8 cellular contexts compared by ENCODE assay signal in genomic region chr3:140898340-140899180, GRCh38. TPM values are rescaled to one million over a fixed set of nuclear protein-coding genes. Genes with fewer than 3 reads are reported as not detected.
DNase-seq lines count a peak whose midpoint lies in the region; ATAC-seq, FAIRE-seq and TF ChIP-seq lines count a peak whose summit lies in the region.

No MANE protein-coding gene starts in this region.

- H3K36me3 ChIP-seq in K562 (ENCODE audit: control insufficient read depth, insufficient read depth, low read length): no peaks in the 10 kb centered on the region

- H3K27me3 ChIP-seq in K562 (ENCODE audit: control insufficient read depth in 2 of 2, insufficient read depth in 2 of 2, low read length in 2 of 2): no peaks in the 10 kb centered on the region; a peak in 1 of 5 replicates

- no peaks in the 10 kb centered on the region for H3K4me1 ChIP-seq in K562 (replicated peaks in 1 of 2; ENCODE audit: control insufficient read depth in 2 of 2, insufficient read depth in 2 of 2, low read length in 2 of 2)

- no peak overlapping the region for H3K27ac ChIP-seq in K562 (ENCODE audit: extremely low read depth, low read depth, low read length)

- H3K9me1 ChIP-seq in K562 (ENCODE audit: control insufficient read depth, insufficient read depth, low read length): no peaks in the 10 kb centered on the region

- H3K4me3 Mint-ChIP-seq in activated CD4-positive, alpha-beta T cell treated with anti-CD3 and anti-CD28 coated beads for 36 hours: no peak overlapping the region

- no peaks in the 10 kb centered on the region for H3K79me2 ChIP-seq in K562 (ENCODE audit: control insufficient read depth, insufficient read depth, low read length)

- peak; percentile 66 for ATAC-seq in activated CD4-positive, alpha-beta T cell treated with anti-CD3 and anti-CD28 coated beads for 36 hours
- ATAC-seq in HG02943 (IDR thresholded peaks at IDR 0.05; ENCODE audit: low read depth, unreplicated experiment): peak; percentile 67
- ATAC-seq in K562: peak; percentile 72

- CTCF ChIA-PET in activated CD4-positive, alpha-beta T cell treated with anti-CD3 and anti-CD28 coated beads for 36 hours (lab: Charles Lee): interaction anchor here (0.5 to 2.2 kb wide), 12 partner anchors 9 to 493 kb away, joined by 3 to 13 read pairs (median 4); no protein-coding TSS in a partner anchor
- CTCF ChIA-PET in K562 (lab: Yijun Ruan, JAX; ENCODE audit: low intra/inter-chr PET ratio): interaction anchor here (1.0 to 1.8 kb wide), 3 partner anchors 11 to 293 kb away, joined by 5 to 19 read pairs (median 8); no protein-coding TSS in a partner anchor

- no peak overlapping the region for H3K9ac ChIP-seq in K562 (ENCODE audit: insufficient read depth in 1 of 2, low read depth in 2 of 2, low read length in 2 of 2)

- H3K27me3 Mint-ChIP-seq in activated CD4-positive, alpha-beta T cell treated with anti-CD3 and anti-CD28 coated beads for 36 hours: peaks cover 11% of the 10 kb centered on the region

- H2AFZ ChIP-seq in K562 (ENCODE audit: low read depth, low read length): no peak overlapping the region

- H3K4me3 ChIP-seq in K562: no peak overlapping the region

- peak; percentile 68 for FAIRE-seq in K562 (lab: Jason Lieb, UNC)

- TF ChIP-seq EP300 in K562 (IDR thresholded peaks at IDR 0.05; ENCODE audit: low read length): no peak

- 0% methylated on average over 3 of the region's 3 CpGs for WGBS in K562 (ENCODE audit: insufficient coverage, low coverage, missing lambda C conversion rate)

- TF ChIP-seq RAD21 in K562 (CRISPR knock-in tag; conservative IDR thresholded peaks at IDR 0.05 in 1 of 2, IDR thresholded peaks at IDR 0.05 in 1 of 2): peak; percentile 63 to 65

- BruUV-seq in K562 (replicated peaks; lab: Mats Ljungman, UMichigan): no TSS peak

- H3K36me3 Mint-ChIP-seq in activated CD4-positive, alpha-beta T cell treated with anti-CD3 and anti-CD28 coated beads for 36 hours (ENCODE audit: low read depth): no peaks in the 10 kb centered on the region

- DNase-seq in activated CD4-positive, alpha-beta T cell treated with anti-CD3 and anti-CD28 coated beads for 36 hours: peak; percentile 11
- DNase-seq in activated CD4-positive, alpha-beta T cell treated with anti-CD3 and anti-CD28 coated beads for 48 hours: no peak
- DNase-seq in NCI-H345 treated with DMSO at 0.1 percent for 48 hours (lab: John Stamatoyannopoulos, UW; ENCODE audit: unreplicated experiment) (peak; percentile 23), K562 (ENCODE audit: extremely low read depth in 1 of 4, low spot score in 3 of 4) (peak; percentile 23 to 48 (median 38)), iris pigment epithelial cell (ENCODE audit: low read depth) (peak; percentile 91), superior temporal gyrus (ENCODE audit: extremely low spot score) (peak; percentile 82)
- DNase-seq in stimulated activated CD4-positive, alpha-beta T cell treated with anti-CD3 and anti-CD28 coated beads, Interleukin-4, amount 100 ng/mL, for 1 hour: no peak

- no peaks in the 10 kb centered on the region for H3K9me3 Mint-ChIP-seq in activated CD4-positive, alpha-beta T cell treated with anti-CD3 and anti-CD28 coated beads for 36 hours (ENCODE audit: low read depth)

- H3K4me1 Mint-ChIP-seq in activated CD4-positive, alpha-beta T cell treated with anti-CD3 and anti-CD28 coated beads for 36 hours: no peaks in the 10 kb centered on the region

- H3K9me3 ChIP-seq in K562 (replicated peaks; ENCODE audit: control insufficient read depth, insufficient read depth, low read depth, low read length): no peaks in the 10 kb centered on the region

- no peak overlapping the region for H3K4me2 ChIP-seq in K562 (ENCODE audit: insufficient read depth, low read length)

- in situ Hi-C loops in K562 (cut with MboI): no loop called here

- POLR2A ChIA-PET in activated CD4-positive, alpha-beta T cell treated with anti-CD3 and anti-CD28 coated beads for 36 hours (lab: Charles Lee): no interaction called here
- POLR2A ChIA-PET in K562 (lab: Yijun Ruan, JAX): interaction anchor here (0.5 to 0.6 kb wide), 2 partner anchors 10 to 1183 kb away, joined by 3 read pairs; no protein-coding TSS in a partner anchor

- intact Hi-C loops in activated CD4-positive, alpha-beta T cell treated with anti-CD3 and anti-CD28 coated beads for 36 hours (cut with DNase I, micrococcal nuclease): loop anchor here (1.0 to 2.0 kb wide), 6 partner anchors 43 to 294 kb away; partner anchors contain the start of gene SLC25A36 (in 1 of the 2)
- intact Hi-C loops in K562 (cut with micrococcal nuclease): loop anchor here (2.0 to 5.0 kb wide), 2 partner anchors 74 to 209 kb away; no protein-coding TSS in a partner anchor

- H3K27ac Mint-ChIP-seq in activated CD4-positive, alpha-beta T cell treated with anti-CD3 and anti-CD28 coated beads for 36 hours: no peak overlapping the region

- TF ChIP-seq CTCF in K562 (IDR thresholded peaks at IDR 0.05 in 2 of 3, conservative IDR thresholded peaks at IDR 0.05 in 1 of 3; ENCODE audit: insufficient read depth in 2 of 3, low read depth in 1 of 3, low read length in 3 of 3): peak; percentile 44 to 75 (median 70); a peak in 5 of 6 replicates

- H4K20me1 ChIP-seq in K562 (replicated peaks; ENCODE audit: control insufficient read depth, insufficient read depth, low read length): no peaks in the 10 kb centered on the region

- TF ChIP-seq POLR2A in K562 (conservative IDR thresholded peaks at IDR 0.05): no peak

TF ChIP-seq in K562, 482 proteins besides CTCF, POLR2A, EP300 and RAD21 (continues in another document):
- peak; percentile 45; the same call in 1 of the 2 replicates for TF ChIP-seq GATA2 (CRISPR knock-in tag; IDR thresholded peaks at IDR 0.05)
- TF ChIP-seq, protein P1, sequence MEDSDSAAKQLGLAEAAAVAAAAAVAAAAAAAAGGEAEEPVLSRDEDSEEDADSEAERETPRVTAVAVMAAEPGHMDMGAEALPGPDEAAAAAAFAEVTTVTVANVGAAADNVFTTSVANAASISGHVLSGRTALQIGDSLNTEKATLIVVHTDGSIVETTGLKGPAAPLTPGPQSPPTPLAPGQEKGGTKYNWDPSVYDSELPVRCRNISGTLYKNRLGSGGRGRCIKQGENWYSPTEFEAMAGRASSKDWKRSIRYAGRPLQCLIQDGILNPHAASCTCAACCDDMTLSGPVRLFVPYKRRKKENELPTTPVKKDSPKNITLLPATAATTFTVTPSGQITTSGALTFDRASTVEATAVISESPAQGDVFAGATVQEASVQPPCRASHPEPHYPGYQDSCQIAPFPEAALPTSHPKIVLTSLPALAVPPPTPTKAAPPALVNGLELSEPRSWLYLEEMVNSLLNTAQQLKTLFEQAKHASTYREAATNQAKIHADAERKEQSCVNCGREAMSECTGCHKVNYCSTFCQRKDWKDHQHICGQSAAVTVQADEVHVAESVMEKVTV (CRISPR knock-in tag; IDR thresholded peaks at IDR 0.05): peak; percentile 48; the same call in 1 of the 2 replicates
- TF ChIP-seq ARID2 (IDR thresholded peaks at IDR 0.05): no peak
- peak; percentile 51; the same call in 1 of the 2 replicates for TF ChIP-seq SMC3 (conservative IDR thresholded peaks at IDR 0.05; ENCODE audit: insufficient read depth, low read depth, low read length)
- no peak for TF ChIP-seq NR0B1 (IDR thresholded peaks at IDR 0.05; ENCODE audit: partially characterized antibody)
- no peak for TF ChIP-seq TFAM (CRISPR knock-in tag; conservative IDR thresholded peaks at IDR 0.05)
- no peak for TF ChIP-seq ZNF384 (IDR thresholded peaks at IDR 0.05; ENCODE audit: low read depth, low read length)
- no peak for TF ChIP-seq SMAD1 (IDR thresholded peaks at IDR 0.05; ENCODE audit: low read depth, low read length, partially characterized antibody)
- no peak for TF ChIP-seq NFIC (IDR thresholded peaks at IDR 0.05)
- TF ChIP-seq NFE2L1 (tag; IDR thresholded peaks at IDR 0.05; ENCODE audit: borderline replicate concordance, low read depth): no peak
- TF ChIP-seq XRCC5 (IDR thresholded peaks at IDR 0.05; ENCODE audit: low read depth, low read length): no peak
- TF ChIP-seq EHMT2 (IDR thresholded peaks at IDR 0.05): no peak
- TF ChIP-seq SPI1 (IDR thresholded peaks at IDR 0.05; ENCODE audit: borderline replicate concordance, low read depth, low read length): 0 out of 2 replicates have a peak, but pooled peaks have one; percentile 25
- TF ChIP-seq L3MBTL2 (IDR thresholded peaks at IDR 0.05): no peak
- peak; percentile 50 for TF ChIP-seq CEBPB (tag; IDR thresholded peaks at IDR 0.05)

RNA-seq across cellular contexts. Expression of gene SLC25A36, which starts 43.1 kb away (rescaled TPM):
- 10 to 100 TPM; 42.3 to 62.3 TPM for total RNA-seq in activated CD4-positive, alpha-beta T cell treated with anti-CD3 and anti-CD28 coated beads for 36 hours
- 51.3 and 204 TPM in 2 replicates for total RNA-seq in K562 (2011; cell fraction: chromatin; rRNA removed; ENCODE audit: low replicate concordance)
- total RNA-seq in K562 (2011; cell fraction: nucleolus; rRNA removed): 32.4 and 39.9 TPM in 2 replicates
- total RNA-seq in K562 (2011; cell fraction: nucleoplasm; rRNA removed): 91.8 and 163 TPM in 2 replicates
- total RNA-seq in K562 (2014; rRNA removed): 47.5 and 49.0 TPM in 2 replicates
- total RNA-seq in K562 (2014; rRNA removed; fragmentation: Illumina TruSeq; extraction: Trizol): 50.5 and 61.9 TPM in 2 replicates
- 37.0 and 43.3 TPM in 2 replicates for total RNA-seq in K562 (2015; rRNA removed; fragmentation: Illumina TruSeq; extraction: Trizol)
- 50.2 and 57.8 TPM in 2 replicates for total RNA-seq in K562 (2021)
- polyA plus RNA-seq in K562 (2011; rRNA removed): 84.8 and 95.3 TPM in 2 replicates
- 16.1 and 25.6 TPM in 2 replicates for polyA plus RNA-seq in K562 (2011; cell fraction: cytosol; rRNA removed)
- polyA plus RNA-seq in K562 (2011; cell fraction: nucleus; rRNA removed): 127 and 218 TPM in 2 replicates
- polyA plus RNA-seq in K562 (2012): 23.8 and 37.6 TPM in 2 replicates
- polyA plus RNA-seq in K562 (2014; fragmentation: Illumina TruSeq; extraction: Trizol): 37.4 and 42.2 TPM in 2 replicates
- 10 to 100 TPM; 12.0 to 15.3 TPM for polyA plus RNA-seq in K562 (2014; fragmentation: Nextera tagmentation; extraction: Ambion mirVana)
- polyA plus RNA-seq in K562 (2014; rRNA removed): 32.6 and 39.1 TPM in 2 replicates
- 90.4 and 110 TPM in 2 replicates for polyA minus RNA-seq in K562 (2011; rRNA and poly(A)+ RNA removed)
- polyA minus RNA-seq in K562 (2011; cell fraction: cytosol; rRNA and poly(A)+ RNA removed): 23.6 and 34.6 TPM in 2 replicates
- 136 and 212 TPM in 2 replicates for polyA minus RNA-seq in K562 (2011; cell fraction: nucleus; rRNA and poly(A)+ RNA removed)

Comparison
In these comparisons a context has a peak if more than half of its experiments do, and no peak if none do; other contexts are left out.
1. DNase-seq: peak in activated CD4-positive, alpha-beta T cell treated with anti-CD3 and anti-CD28 coated beads for 36 hours (single experiment), NCI-H345 treated with DMSO at 0.1 percent for 48 hours (single experiment), K562 (4 of 4), iris pigment epithelial cell (single experiment) and superior temporal gyrus (single experiment); none in activated CD4-positive, alpha-beta T cell treated with anti-CD3 and anti-CD28 coated beads for 48 hours (single experiment) and stimulated activated CD4-positive, alpha-beta T cell treated with anti-CD3 and anti-CD28 coated beads, Interleukin-4, amount 100 ng/mL, for 1 hour (single experiment).
2. Peak in every context shown above with its lines, with median percentiles within 50 percentile points of each other: ATAC-seq.